Comparison of ENCODE assay signal across 1 cellular context in genomic region chr1:111195002-111195684, GRCh38.
TF ChIP-seq lines count a peak whose summit lies in the region.

No MANE protein-coding gene starts in this region.

TF ChIP-seq in liver, 16 proteins besides CTCF, POLR2A, EP300 and RAD21 (continued from another document):
- TF ChIP-seq REST (IDR thresholded peaks at IDR 0.05) (no peak), FOXA2 (IDR thresholded peaks at IDR 0.05) (no peak), YY1 (IDR thresholded peaks at IDR 0.05) (no peak), JUND (IDR thresholded peaks at IDR 0.05) (no peak), SP1 (IDR thresholded peaks at IDR 0.05) (peak; percentile 49), HNF4A (conservative IDR thresholded peaks at IDR 0.05) (peak; percentile 80 to 92), EGR1 (IDR thresholded peaks at IDR 0.05; ENCODE audit: low read depth in 2 of 2) (no peak), GABPA (IDR thresholded peaks at IDR 0.05 in 1 of 2, conservative IDR thresholded peaks at IDR 0.05 in 1 of 2) (no peak)
